ENCODE assay signal across 17 cellular contexts in the genomic region with DNA sequence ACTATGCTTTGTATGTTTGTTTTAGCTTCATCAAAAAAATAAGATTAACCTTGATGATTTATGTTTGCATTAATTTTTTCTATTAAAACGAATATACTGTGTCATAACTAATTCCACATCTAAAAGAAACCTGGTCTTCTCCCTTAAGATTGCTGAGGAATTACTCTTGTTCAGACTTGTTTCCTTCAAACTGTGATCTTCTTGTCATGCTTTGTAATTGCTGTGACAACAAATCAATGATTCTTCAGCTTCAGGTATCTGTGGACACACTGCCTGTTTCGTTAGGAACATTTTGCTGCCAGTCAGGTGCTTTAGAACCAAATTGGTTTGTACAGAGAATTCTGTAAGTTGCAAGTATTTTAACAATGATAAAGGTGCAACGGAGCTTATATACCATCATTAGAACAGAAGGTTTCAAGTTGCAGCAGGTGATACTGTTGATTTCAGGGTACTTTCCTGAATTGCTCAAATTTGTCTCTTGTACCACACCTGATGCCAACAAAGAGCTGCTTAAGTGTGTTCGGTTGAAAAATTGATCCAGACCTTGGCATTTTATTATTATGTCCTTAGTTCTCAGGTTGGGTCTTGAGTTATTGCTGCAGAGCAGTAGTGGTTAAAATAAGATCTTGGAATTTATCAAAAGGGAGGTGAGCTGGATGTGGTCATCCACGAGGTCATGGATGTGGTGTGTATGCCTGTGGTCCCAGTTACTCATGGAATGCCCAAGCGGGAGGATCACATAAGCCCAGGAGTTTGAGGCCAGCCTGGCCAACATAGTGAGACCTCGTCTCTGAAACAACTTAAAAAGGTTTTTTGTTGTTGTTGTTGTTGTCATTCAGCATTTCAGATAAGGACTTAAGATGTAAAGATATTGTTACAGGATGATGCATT. TPM values are rescaled to one million over a fixed set of nuclear protein-coding genes. Genes with fewer than 3 reads are reported as not detected.
DNase-seq lines count a peak whose midpoint lies in the region; ATAC-seq and TF ChIP-seq lines count a peak whose summit lies in the region.
"Had no signal": no experiment of that assay in that cellular context is flagged by ENCODE, and none has a peak within 500 bp of the region (broad histone marks: within the 10 kb centered on the region; RNA-seq: fewer than 3 reads in every experiment).

No MANE protein-coding gene starts in this region.

- peak overlapping the region; percentile 13 to 49 for H3K27ac Mint-ChIP-seq in activated naive CD4-positive, alpha-beta T cell treated with anti-CD3 and anti-CD28 coated beads, Interleukin-2, amount 50 U/mL, for 72 hours
- peak overlapping the region in 5 of 10 donors; percentile 41 to 85 (median 49) for H3K27ac Mint-ChIP-seq in naive thymus-derived CD8-positive, alpha-beta T cell
- H3K27ac Mint-ChIP-seq: memory B cell; T-helper 1 cell treated with Interleukin-12 subunit alpha and Interleukin-12 subunit beta and Interleukin-4 antibody, amounts not matched to agents 30 μg/mL and 1 μg/mL, for 36 hours had no signal

- H3K36me3 ChIP-seq in A673 (ENCODE audit: insufficient read depth, low read length, poor library complexity, severe bottlenecking) = no peaks in the 10 kb centered on the region
- H3K36me3 ChIP-seq: ovary had no signal

- POLR2A ChIA-PET in RWPE1 (lab: Yijun Ruan, JAX; ENCODE audit: low non-redundant PET) (no interaction called here), A673 (lab: Charles Lee; ENCODE audit: low non-redundant PET) (no interaction called here)
- POLR2A ChIA-PET in naive thymus-derived CD8-positive, alpha-beta T cell (lab: Charles Lee) = interaction anchor here (0.6 kb wide), 1 partner anchor 13 kb away, joined by 6 read pairs; no protein-coding TSS in a partner anchor

- no peak for TF ChIP-seq CTCF in RWPE1 (conservative IDR thresholded peaks at IDR 0.05; ENCODE audit: low read depth)
- TF ChIP-seq CTCF in A673 (conservative IDR thresholded peaks at IDR 0.05; ENCODE audit: low read depth, low read length) = no peak

- no TSS peak for BruUV-seq in A673 (replicated peaks; lab: Mats Ljungman, UMichigan)

- peaks cover 0 to 38% (median 19%) of the 10 kb centered on the region in 4 donors for H3K4me1 Mint-ChIP-seq in naive thymus-derived CD8-positive, alpha-beta T cell

- H3K27ac ChIP-seq in RWPE1 = no peak overlapping the region
- no peak overlapping the region for H3K27ac ChIP-seq in A673 (ENCODE audit: low read depth, low read length, poor library complexity, severe bottlenecking)
- H3K27ac ChIP-seq: ovary had no signal

- no peak for DNase-seq in activated naive CD4-positive, alpha-beta T cell treated with anti-CD3 and anti-CD28 coated beads, Interleukin-2, amount 50 U/mL, for 72 hours (ENCODE audit: low spot score in 2 of 2)
- no peak for DNase-seq in activated naive CD4-positive, alpha-beta T cell (lab: John Stamatoyannopoulos, UW)
- peak; percentile 20 for DNase-seq in RWPE1 (ENCODE audit: low spot score)
- peak; percentile 54 for DNase-seq in glomerular visceral epithelial cell (ENCODE audit: extremely low spot score)
- no peak for DNase-seq in naive thymus-derived CD8-positive, alpha-beta T cell
- DNase-seq in SW 1271 (lab: John Stamatoyannopoulos, UW) = no peak
- no peak for DNase-seq in A673 (ENCODE audit: low spot score)
- DNase-seq in UCSD-AML1 (lab: John Stamatoyannopoulos, UW; ENCODE audit: unreplicated experiment) = no peak
- DNase-seq: activated CD4-positive, alpha-beta T cell treated with anti-CD3 and anti-CD28 coated beads for 48 hours; activated naive CD4-positive, alpha-beta T cell treated with Interleukin-2 at 50 U/mL for 16 hours; DMS153; erythroblast; ovary; PC-3 had no signal

- H3K4me3 ChIP-seq in A673 (ENCODE audit: low read depth, low read length, poor library complexity, severe bottlenecking) = no peak overlapping the region
- H3K4me3 ChIP-seq: ovary had no signal

- peak in 1 of 2 donors; percentile 43 for ATAC-seq in activated naive CD4-positive, alpha-beta T cell treated with anti-CD3 and anti-CD28 coated beads, Interleukin-2, amount 50 U/mL, for 72 hours
- no peak for ATAC-seq in naive thymus-derived CD8-positive, alpha-beta T cell
- ATAC-seq: PC-3 had no signal

- no peaks in the 10 kb centered on the region for H3K4me1 ChIP-seq in A673 (ENCODE audit: insufficient read depth, low read length, poor library complexity, severe bottlenecking)

- no peak overlapping the region for H3K4me3 Mint-ChIP-seq in naive thymus-derived CD8-positive, alpha-beta T cell
- H3K4me3 Mint-ChIP-seq: central memory CD8-positive, alpha-beta T cell; memory B cell; T-helper 1 cell treated with Interleukin-12 subunit alpha and Interleukin-12 subunit beta and Interleukin-4 antibody, amounts not matched to agents 30 μg/mL and 1 μg/mL, for 36 hours had no signal

- H3K9me3 ChIP-seq in A673 (ENCODE audit: low read depth, low read length, poor library complexity, severe bottlenecking) = no peaks in the 10 kb centered on the region
- H3K9me3 ChIP-seq: ovary had no signal

- CTCF ChIA-PET in RWPE1 (lab: Yijun Ruan, JAX) = interaction anchor here (0.9 kb wide), 1 partner anchor 10 kb away, joined by 3 read pairs; no protein-coding TSS in a partner anchor
- CTCF ChIA-PET in A673 (lab: Charles Lee) = no interaction called here

- intact Hi-C loops in A673 (cut with micrococcal nuclease; ENCODE audit: unreplicated experiment) = no loop called here

- H3K27me3 ChIP-seq in A673 (replicated peaks; ENCODE audit: insufficient read depth, low read depth, low read length, poor library complexity) = no peaks in the 10 kb centered on the region
- H3K27me3 ChIP-seq: ovary had no signal

- H3K36me3 Mint-ChIP-seq in activated naive CD4-positive, alpha-beta T cell treated with anti-CD3 and anti-CD28 coated beads, Interleukin-2, amount 50 U/mL, for 72 hours = peaks cover 35 to 40% of the 10 kb centered on the region in 2 donors
- peaks cover 23 to 61% (median 34%) of the 10 kb centered on the region in 3 donors for H3K36me3 Mint-ChIP-seq in naive thymus-derived CD8-positive, alpha-beta T cell
- H3K36me3 Mint-ChIP-seq: memory B cell had no signal

- no peaks in the 10 kb centered on the region for H3K9me3 Mint-ChIP-seq in activated naive CD4-positive, alpha-beta T cell treated with anti-CD3 and anti-CD28 coated beads, Interleukin-2, amount 50 U/mL, for 72 hours
- H3K9me3 Mint-ChIP-seq in naive thymus-derived CD8-positive, alpha-beta T cell = no peaks in the 10 kb centered on the region
- H3K9me3 Mint-ChIP-seq: central memory CD8-positive, alpha-beta T cell; memory B cell; T-helper 1 cell treated with Interleukin-12 subunit alpha and Interleukin-12 subunit beta and Interleukin-4 antibody, amounts not matched to agents 30 μg/mL and 1 μg/mL, for 36 hours had no signal

- H3K27me3 Mint-ChIP-seq in naive thymus-derived CD8-positive, alpha-beta T cell = no peaks in the 10 kb centered on the region
- H3K27me3 Mint-ChIP-seq: central memory CD8-positive, alpha-beta T cell; memory B cell had no signal

RNA-seq across cellular contexts. Expression of a gene that starts 19.5 kb away (rescaled TPM):
- 100 to 1,000 TPM; 122 to 143 TPM for total RNA-seq in activated naive CD4-positive, alpha-beta T cell treated with anti-CD3 and anti-CD28 coated beads, Interleukin-2, amount 50 U/mL, for 72 hours
- 10 to 100 TPM; 11.1 to 13.6 TPM for total RNA-seq in naive thymus-derived CD8-positive, alpha-beta T cell
- 10 to 100 TPM; 15.7 to 16.1 (median 15.8) TPM for polyA plus RNA-seq in naive thymus-derived CD8-positive, alpha-beta T cell
- 0.66 and 0.82 TPM in 2 replicates for total RNA-seq in A673 (2021)

RNA-seq across cellular contexts. Expression of a gene that starts 24.8 kb away (rescaled TPM):
- 10 to 100 TPM; 51.4 to 91.0 TPM for total RNA-seq in activated naive CD4-positive, alpha-beta T cell treated with anti-CD3 and anti-CD28 coated beads, Interleukin-2, amount 50 U/mL, for 72 hours
- 10 to 100 TPM; 54.4 to 54.7 TPM for total RNA-seq in naive thymus-derived CD8-positive, alpha-beta T cell
- polyA plus RNA-seq in naive thymus-derived CD8-positive, alpha-beta T cell = 10 to 100 TPM; 63.3 to 78.6 (median 63.7) TPM
- 137 and 138 TPM in 2 replicates for total RNA-seq in A673 (2021)

Comparison
In these comparisons a context has a peak if more than half of its experiments do, and no peak if none do; other contexts are left out.
1. DNase-seq: peak in RWPE1 (single experiment) and glomerular visceral epithelial cell (single experiment); none in activated naive CD4-positive, alpha-beta T cell treated with anti-CD3 and anti-CD28 coated beads, Interleukin-2, amount 50 U/mL, for 72 hours (0 of 2), activated naive CD4-positive, alpha-beta T cell (0 of 4), naive thymus-derived CD8-positive, alpha-beta T cell (0 of 10), SW 1271 (0 of 2), A673 (single experiment) and UCSD-AML1 (single experiment).
2. RNA of a gene that starts 19.5 kb away (total RNA-seq): 122 to 143 TPM in activated naive CD4-positive, alpha-beta T cell treated with anti-CD3 and anti-CD28 coated beads, Interleukin-2, amount 50 U/mL, for 72 hours; 11.1 to 13.6 TPM in naive thymus-derived CD8-positive, alpha-beta T cell and 0.66 to 0.82 TPM in A673; every median in the first group is over 4 times any median in the second.